In genomic region chr3:146550743-146551510, GRCh38 we compare ENCODE assay signal across 2 cellular contexts.
TF ChIP-seq lines count a peak whose summit lies in the region.

No MANE protein-coding gene starts in this region.

TF ChIP-seq in SK-N-SH treated with all-trans-retinoic acid at 6 μM for 48 hours, 23 proteins besides CTCF, POLR2A, EP300 and RAD21:
- TF ChIP-seq ZNF8 (CRISPR knock-in tag; IDR thresholded peaks at IDR 0.05) (no peak), ZFP30 (CRISPR knock-in tag; IDR thresholded peaks at IDR 0.05) (no peak)

TF ChIP-seq in HepG2, 621 proteins besides CTCF, POLR2A, EP300 and RAD21:
- TF ChIP-seq PHF20 (CRISPR knock-in tag; IDR thresholded peaks at IDR 0.05): no peak
- TF ChIP-seq THAP7 (CRISPR knock-in tag; IDR thresholded peaks at IDR 0.05): no peak
- no peak for TF ChIP-seq ZNF7 (CRISPR knock-in tag; IDR thresholded peaks at IDR 0.05)
- 0 out of 2 replicates have a peak, but pooled peaks have one; percentile 24 for TF ChIP-seq CEBPB (IDR thresholded peaks at IDR 0.05; ENCODE audit: borderline replicate concordance, low read depth, low read length)
- peak; percentile 78 for TF ChIP-seq BHLHE40 (IDR thresholded peaks at IDR 0.05; ENCODE audit: low read length)
- no peak for TF ChIP-seq ZNF543 (CRISPR knock-in tag; IDR thresholded peaks at IDR 0.05)
- peak; percentile 47; the same call in 1 of the 2 replicates for TF ChIP-seq FOSL2 (CRISPR knock-in tag; IDR thresholded peaks at IDR 0.05)
- no peak for TF ChIP-seq ZNF850 (CRISPR knock-in tag; conservative IDR thresholded peaks at IDR 0.05)
